ENCODE assay signal across 17 cellular contexts in genomic region chr2:240128608-240129144, GRCh38. TPM values are rescaled to one million over a fixed set of nuclear protein-coding genes. Genes with fewer than 3 reads are reported as not detected.
A peak's percentile ranks its signal among the peaks of the same experiment; 100 is the strongest.
DNase-seq lines count a peak whose midpoint lies in the region; ATAC-seq and TF ChIP-seq lines count a peak whose summit lies in the region.
"Had no signal": no experiment of that assay in that cellular context is flagged by ENCODE, and none has a peak within 500 bp of the region (broad histone marks: within the 10 kb centered on the region; RNA-seq: fewer than 3 reads in every experiment).

No MANE protein-coding gene starts in this region.

- H3K4ac ChIP-seq in H9 (ENCODE audit: low read depth, low read length) = no peak overlapping the region

- H3K4me1 Mint-ChIP-seq in H9 = no peaks in the 10 kb centered on the region

- no CpG with 5 or more reads among the region's 12 CpGs for WGBS in H9 (ENCODE audit: extremely low coverage, insufficient read length, low lambda C conversion rate)
- WGBS in esophagus squamous epithelium, 2 donors = 55 to 62% methylated on average over 11 to 12 of the region's 12 CpGs

- H3K4me1 ChIP-seq in H9 (ENCODE audit: insufficient read depth, low read length) (no peaks in the 10 kb centered on the region), esophagus squamous epithelium (peaks cover 4 to 21% (median 10%) of the 10 kb centered on the region in 3 donors)

- H3K4me3 ChIP-seq in H7 (ENCODE audit: insufficient read depth, low read depth, low read length) (no peak overlapping the region), esophagus squamous epithelium (no peak overlapping the region)
- H3K4me3 ChIP-seq: GM23248 had no signal

- H3K79me1 ChIP-seq in H9 (ENCODE audit: insufficient read depth, low read depth, low read length, poor library complexity, severe bottlenecking) = no peaks in the 10 kb centered on the region

- H2BK12ac ChIP-seq in H9 (ENCODE audit: insufficient read length, low read depth, low read length) = no peak overlapping the region

- H2AFZ ChIP-seq in H9 (ENCODE audit: low read length) = no peak overlapping the region
- H2AFZ ChIP-seq: GM23248 had no signal

- TF ChIP-seq POLR2A in esophagus squamous epithelium (IDR thresholded peaks at IDR 0.05) = no peak

- DNase-seq in H7 = peak; percentile 13
- DNase-seq in H9 = peak; percentile 12
- DNase-seq in esophagus squamous epithelium (lab: John Stamatoyannopoulos, UW) = no peak
- DNase-seq in sciatic nerve (ENCODE audit: low spot score) = peak; percentile 14
- no peak for DNase-seq in cerebellar cortex (ENCODE audit: low spot score)
- no peak for DNase-seq in ureter (ENCODE audit: low spot score)
- DNase-seq: DMS79 treated with DMSO at 0.1 percent for 48 hours, GDM1, GM23248, NCI-H1092, NCI-H446, NCI-H748 treated with DMSO at 0.1 percent for 48 hours, PC-3 had no signal

- H3K23me2 ChIP-seq in H9 (ENCODE audit: insufficient read length, low read depth, low read length, poor library complexity, severe bottlenecking) = no peaks in the 10 kb centered on the region

- H3K27me3 ChIP-seq in H7 (ENCODE audit: control insufficient read depth, insufficient read depth, low read length) (no peaks in the 10 kb centered on the region), H9 (ENCODE audit: insufficient read depth, low read length) (no peaks in the 10 kb centered on the region), esophagus squamous epithelium (no peaks in the 10 kb centered on the region)

- no peak overlapping the region for H3K18ac ChIP-seq in H9 (ENCODE audit: insufficient read length, low read depth, low read length)

- H2BK5ac ChIP-seq in H9 (ENCODE audit: insufficient read length, low read length) = no peak overlapping the region

- H3K36me3 Mint-ChIP-seq in H9 (ENCODE audit: insufficient read depth in 1 of 3, low read depth in 3 of 3) = peaks cover 41 to 74% (median 65%) of the 10 kb centered on the region in 3 experiments

- H2AK5ac ChIP-seq in H9 (ENCODE audit: insufficient read length, low read length) = no peak overlapping the region

- no peak overlapping the region for H3K56ac ChIP-seq in H9 (ENCODE audit: insufficient read length, low read depth, low read length)

- no peaks in the 10 kb centered on the region for H3K79me2 ChIP-seq in H9 (ENCODE audit: insufficient read depth, low read length)

- no peaks in the 10 kb centered on the region; the same call in 1 of the 2 replicates for H3K27me3 Mint-ChIP-seq in H9 (ENCODE audit: low read depth)

- H2BK120ac ChIP-seq in H9 (ENCODE audit: low read depth, low read length, poor library complexity, severe bottlenecking) = no peak overlapping the region

- no peak overlapping the region for H3K4me3 Mint-ChIP-seq in H9
- H3K4me3 Mint-ChIP-seq: CD8-positive, alpha-beta T cell had no signal

- H3K27ac Mint-ChIP-seq in H9 = no peak overlapping the region
- H3K27ac Mint-ChIP-seq: CD8-positive, alpha-beta T cell had no signal

- intact Hi-C loops in esophagus squamous epithelium (cut with DNase I) = no loop called here
- intact Hi-C loops in sciatic nerve (cut with DNase I) = no loop called here

- H3K27ac ChIP-seq in H9 (ENCODE audit: insufficient read length, low read depth, low read length) (no peak overlapping the region), esophagus squamous epithelium (peak overlapping the region in 3 of 4 donors; percentile 37 to 58 (median 42))
- H3K27ac ChIP-seq: GM23248, KMS-11 had no signal

- H4K8ac ChIP-seq in H9 (replicated peaks; ENCODE audit: insufficient read length, low read depth, low read length) = no peak overlapping the region

- H3K36me3 ChIP-seq in H7 (replicated peaks; ENCODE audit: control insufficient read depth, insufficient read depth, low read length) (peaks cover 32% of the 10 kb centered on the region), esophagus squamous epithelium (peaks cover 19 to 76% (median 27%) of the 10 kb centered on the region in 3 donors)

- H3K9ac ChIP-seq in H9 (ENCODE audit: extremely low read depth, insufficient read length, low read length) = no peak overlapping the region
- H3K9ac ChIP-seq: GM23248, KMS-11 had no signal

- H3K4me2 ChIP-seq in H9 (ENCODE audit: insufficient read depth, insufficient read length, low read length) = no peak overlapping the region
- H3K4me2 ChIP-seq: KMS-11 had no signal

- no peak overlapping the region for H3T11ph ChIP-seq in H9 (ENCODE audit: low read length)

- H4K20me1 ChIP-seq in H9 (ENCODE audit: control insufficient read depth, insufficient read depth, insufficient read length) = no peaks in the 10 kb centered on the region

- H3K14ac ChIP-seq in H9 (ENCODE audit: insufficient read depth, low read length) = no peak overlapping the region

- H3K9me3 ChIP-seq in H9 (ENCODE audit: control insufficient read depth, low read depth, low read length) = no peaks in the 10 kb centered on the region
- no peaks in the 10 kb centered on the region for H3K9me3 ChIP-seq in esophagus squamous epithelium

- no peak overlapping the region for H4K5ac ChIP-seq in H9 (ENCODE audit: insufficient read length, low read depth, low read length)

- no peak overlapping the region for H4K91ac ChIP-seq in H9 (ENCODE audit: insufficient read length, low read depth, low read length)

- H3K9me3 Mint-ChIP-seq in H9 = no peaks in the 10 kb centered on the region
- H3K9me3 Mint-ChIP-seq: CD8-positive, alpha-beta T cell had no signal

- H2BK20ac ChIP-seq in H9 (ENCODE audit: low read depth, low read length, poor library complexity, severe bottlenecking) = no peak overlapping the region

- TF ChIP-seq CTCF in H9 (conservative IDR thresholded peaks at IDR 0.05) (no peak), esophagus squamous epithelium (IDR thresholded peaks at IDR 0.05) (no peak)

- ATAC-seq in sciatic nerve (no peak), HG02973 (IDR thresholded peaks at IDR 0.05; ENCODE audit: unreplicated experiment) (no peak)
- ATAC-seq: CD8-positive, alpha-beta T cell; PC-3 had no signal

- H3K23ac ChIP-seq in H9 (ENCODE audit: insufficient read length, low read depth, low read length) = no peak overlapping the region

- no peak overlapping the region for H2BK15ac ChIP-seq in H9 (ENCODE audit: low read depth, low read length)

RNA-seq across cellular contexts. Expression of gene COPS9, which starts 7.4 kb away (rescaled TPM):
- total RNA-seq in H7 (2014; rRNA removed; shearing (Covaris generic)) = 187 and 204 TPM in 2 replicates
- total RNA-seq in H9 (2021) (142 and 149 TPM in 2 replicates), esophagus squamous epithelium (100 to 1,000 TPM; 103 to 225 (median 195) TPM), sciatic nerve (124 TPM), ureter (88.1 TPM)

RNA-seq across cellular contexts. Expression of gene OTOS, which starts 11.8 kb away (rescaled TPM):
- total RNA-seq in H7 (2014; rRNA removed; shearing (Covaris generic)) = not detected in 2 replicates
- total RNA-seq in H9 (2021) (not detected in 2 replicates), esophagus squamous epithelium (not detected), sciatic nerve (not detected), ureter (not detected)
- total RNA-seq: CD8-positive, alpha-beta T cell; GM23248; MCF 10A; PC-3 had no signal

Comparison
In these comparisons a context has a peak if more than half of its experiments do, and no peak if none do; other contexts are left out.
1. DNase-seq: peak in H7 (single experiment), H9 (single experiment) and sciatic nerve (single experiment); none in esophagus squamous epithelium (single experiment), cerebellar cortex (single experiment) and ureter (single experiment).